Comparison of ENCODE assay signal across 1 cellular context in genomic region chr3:58519668-58520402, GRCh38.
TF ChIP-seq lines count a peak whose summit lies in the region.

No MANE protein-coding gene starts in this region.

TF ChIP-seq in HepG2, 621 proteins besides CTCF, POLR2A, EP300 and RAD21 (continued from another document and continues in another):
- TF ChIP-seq, protein P1, sequence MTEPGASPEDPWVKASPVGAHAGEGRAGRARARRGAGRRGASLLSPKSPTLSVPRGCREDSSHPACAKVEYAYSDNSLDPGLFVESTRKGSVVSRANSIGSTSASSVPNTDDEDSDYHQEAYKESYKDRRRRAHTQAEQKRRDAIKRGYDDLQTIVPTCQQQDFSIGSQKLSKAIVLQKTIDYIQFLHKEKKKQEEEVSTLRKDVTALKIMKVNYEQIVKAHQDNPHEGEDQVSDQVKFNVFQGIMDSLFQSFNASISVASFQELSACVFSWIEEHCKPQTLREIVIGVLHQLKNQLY (CRISPR knock-in tag; IDR thresholded peaks at IDR 0.05) = no peak
- TF ChIP-seq, protein P2, sequence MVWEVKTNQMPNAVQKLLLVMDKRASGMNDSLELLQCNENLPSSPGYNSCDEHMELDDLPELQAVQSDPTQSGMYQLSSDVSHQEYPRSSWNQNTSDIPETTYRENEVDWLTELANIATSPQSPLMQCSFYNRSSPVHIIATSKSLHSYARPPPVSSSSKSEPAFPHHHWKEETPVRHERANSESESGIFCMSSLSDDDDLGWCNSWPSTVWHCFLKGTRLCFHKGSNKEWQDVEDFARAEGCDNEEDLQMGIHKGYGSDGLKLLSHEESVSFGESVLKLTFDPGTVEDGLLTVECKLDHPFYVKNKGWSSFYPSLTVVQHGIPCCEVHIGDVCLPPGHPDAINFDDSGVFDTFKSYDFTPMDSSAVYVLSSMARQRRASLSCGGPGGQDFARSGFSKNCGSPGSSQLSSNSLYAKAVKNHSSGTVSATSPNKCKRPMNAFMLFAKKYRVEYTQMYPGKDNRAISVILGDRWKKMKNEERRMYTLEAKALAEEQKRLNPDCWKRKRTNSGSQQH (CRISPR knock-in tag; IDR thresholded peaks at IDR 0.05; ENCODE audit: low read depth) = no peak
- TF ChIP-seq U2AF2 (IDR thresholded peaks at IDR 0.05; ENCODE audit: low read depth, low read length) = no peak
- no peak for TF ChIP-seq ZNF232 (CRISPR knock-in tag; IDR thresholded peaks at IDR 0.05; ENCODE audit: borderline replicate concordance)
- TF ChIP-seq PAF1 (CRISPR knock-in tag; IDR thresholded peaks at IDR 0.05) = no peak
- TF ChIP-seq, protein P3, sequence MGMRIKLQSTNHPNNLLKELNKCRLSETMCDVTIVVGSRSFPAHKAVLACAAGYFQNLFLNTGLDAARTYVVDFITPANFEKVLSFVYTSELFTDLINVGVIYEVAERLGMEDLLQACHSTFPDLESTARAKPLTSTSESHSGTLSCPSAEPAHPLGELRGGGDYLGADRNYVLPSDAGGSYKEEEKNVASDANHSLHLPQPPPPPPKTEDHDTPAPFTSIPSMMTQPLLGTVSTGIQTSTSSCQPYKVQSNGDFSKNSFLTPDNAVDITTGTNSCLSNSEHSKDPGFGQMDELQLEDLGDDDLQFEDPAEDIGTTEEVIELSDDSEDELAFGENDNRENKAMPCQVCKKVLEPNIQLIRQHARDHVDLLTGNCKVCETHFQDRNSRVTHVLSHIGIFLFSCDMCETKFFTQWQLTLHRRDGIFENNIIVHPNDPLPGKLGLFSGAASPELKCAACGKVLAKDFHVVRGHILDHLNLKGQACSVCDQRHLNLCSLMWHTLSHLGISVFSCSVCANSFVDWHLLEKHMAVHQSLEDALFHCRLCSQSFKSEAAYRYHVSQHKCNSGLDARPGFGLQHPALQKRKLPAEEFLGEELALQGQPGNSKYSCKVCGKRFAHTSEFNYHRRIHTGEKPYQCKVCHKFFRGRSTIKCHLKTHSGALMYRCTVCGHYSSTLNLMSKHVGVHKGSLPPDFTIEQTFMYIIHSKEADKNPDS (CRISPR knock-in tag; IDR thresholded peaks at IDR 0.05) = no peak; the same call in 1 of the 2 replicates
- no peak for TF ChIP-seq TSC22D2 (CRISPR knock-in tag; IDR thresholded peaks at IDR 0.05; ENCODE audit: borderline replicate concordance)
- TF ChIP-seq ZNF33B (CRISPR knock-in tag; IDR thresholded peaks at IDR 0.05) = no peak
- no peak for TF ChIP-seq ZFYVE20 (CRISPR knock-in tag; IDR thresholded peaks at IDR 0.05; ENCODE audit: borderline replicate concordance, low read depth)
- TF ChIP-seq SNAPC5 (CRISPR knock-in tag; IDR thresholded peaks at IDR 0.05; ENCODE audit: borderline replicate concordance) = no peak
- TF ChIP-seq KMT2B (CRISPR knock-in tag; IDR thresholded peaks at IDR 0.05) = no peak
- no peak for TF ChIP-seq SMARCC2 (IDR thresholded peaks at IDR 0.05)
- no peak for TF ChIP-seq BRF2 (CRISPR knock-in tag; IDR thresholded peaks at IDR 0.05)
- TF ChIP-seq SOX13 (IDR thresholded peaks at IDR 0.05) = no peak
- TF ChIP-seq SOX13 (CRISPR knock-in tag; conservative IDR thresholded peaks at IDR 0.05 in 1 of 2, IDR thresholded peaks at IDR 0.05 in 1 of 2) = peak in 1 of 2 experiments; percentile 58; a peak in 2 of 4 replicates
- peak; percentile 44 for TF ChIP-seq PHF5A (CRISPR knock-in tag; IDR thresholded peaks at IDR 0.05; ENCODE audit: low read depth, unreplicated experiment)
- TF ChIP-seq HMGA1 (CRISPR knock-in tag; conservative IDR thresholded peaks at IDR 0.05) = no peak
- TF ChIP-seq ZBTB4 (CRISPR knock-in tag; IDR thresholded peaks at IDR 0.05; ENCODE audit: borderline replicate concordance) = 0 out of 2 replicates have a peak, but pooled peaks have one; percentile 62
- no peak; the same call in 1 of the 2 replicates for TF ChIP-seq HOXA3 (CRISPR knock-in tag; IDR thresholded peaks at IDR 0.05)
- no peak for TF ChIP-seq ZNF382 (CRISPR knock-in tag; IDR thresholded peaks at IDR 0.05; ENCODE audit: borderline replicate concordance)
- TF ChIP-seq SAFB2 (CRISPR knock-in tag; IDR thresholded peaks at IDR 0.05; ENCODE audit: borderline replicate concordance, low read depth) = no peak
- TF ChIP-seq KLF6 (CRISPR knock-in tag; IDR thresholded peaks at IDR 0.05) = no peak
- TF ChIP-seq MAZ (IDR thresholded peaks at IDR 0.05; ENCODE audit: borderline replicate concordance, low read depth, low read length) = no peak
- peak; percentile 15; the same call in 1 of the 2 replicates for TF ChIP-seq MAZ (CRISPR knock-in tag; IDR thresholded peaks at IDR 0.05; ENCODE audit: low read depth)
- TF ChIP-seq SMC3 (IDR thresholded peaks at IDR 0.05; ENCODE audit: low read length) = no peak
- TF ChIP-seq ZNF263 (CRISPR knock-in tag; IDR thresholded peaks at IDR 0.05) = peak; percentile 15; the same call in 1 of the 2 replicates
- no peak for TF ChIP-seq ZNF816 (CRISPR knock-in tag; IDR thresholded peaks at IDR 0.05; ENCODE audit: borderline replicate concordance)
- TF ChIP-seq ZNF598 (CRISPR knock-in tag; IDR thresholded peaks at IDR 0.05; ENCODE audit: borderline replicate concordance) = no peak
- TF ChIP-seq THAP11 (CRISPR knock-in tag; IDR thresholded peaks at IDR 0.05) = peak; percentile 17; the same call in 1 of the 2 replicates
- no peak for TF ChIP-seq RFX1 (IDR thresholded peaks at IDR 0.05)
- TF ChIP-seq TEAD2 (CRISPR knock-in tag; IDR thresholded peaks at IDR 0.05) = no peak
- peak; percentile 90 for TF ChIP-seq ZNF687 (CRISPR knock-in tag; IDR thresholded peaks at IDR 0.05)
- no peak for TF ChIP-seq ZNF839 (CRISPR knock-in tag; IDR thresholded peaks at IDR 0.05; ENCODE audit: borderline replicate concordance)
- no peak for TF ChIP-seq TOE1 (CRISPR knock-in tag; IDR thresholded peaks at IDR 0.05)
- TF ChIP-seq ZNF724P (CRISPR knock-in tag; IDR thresholded peaks at IDR 0.05; ENCODE audit: borderline replicate concordance) = no peak; the same call in 1 of the 2 replicates
- TF ChIP-seq, protein P4, sequence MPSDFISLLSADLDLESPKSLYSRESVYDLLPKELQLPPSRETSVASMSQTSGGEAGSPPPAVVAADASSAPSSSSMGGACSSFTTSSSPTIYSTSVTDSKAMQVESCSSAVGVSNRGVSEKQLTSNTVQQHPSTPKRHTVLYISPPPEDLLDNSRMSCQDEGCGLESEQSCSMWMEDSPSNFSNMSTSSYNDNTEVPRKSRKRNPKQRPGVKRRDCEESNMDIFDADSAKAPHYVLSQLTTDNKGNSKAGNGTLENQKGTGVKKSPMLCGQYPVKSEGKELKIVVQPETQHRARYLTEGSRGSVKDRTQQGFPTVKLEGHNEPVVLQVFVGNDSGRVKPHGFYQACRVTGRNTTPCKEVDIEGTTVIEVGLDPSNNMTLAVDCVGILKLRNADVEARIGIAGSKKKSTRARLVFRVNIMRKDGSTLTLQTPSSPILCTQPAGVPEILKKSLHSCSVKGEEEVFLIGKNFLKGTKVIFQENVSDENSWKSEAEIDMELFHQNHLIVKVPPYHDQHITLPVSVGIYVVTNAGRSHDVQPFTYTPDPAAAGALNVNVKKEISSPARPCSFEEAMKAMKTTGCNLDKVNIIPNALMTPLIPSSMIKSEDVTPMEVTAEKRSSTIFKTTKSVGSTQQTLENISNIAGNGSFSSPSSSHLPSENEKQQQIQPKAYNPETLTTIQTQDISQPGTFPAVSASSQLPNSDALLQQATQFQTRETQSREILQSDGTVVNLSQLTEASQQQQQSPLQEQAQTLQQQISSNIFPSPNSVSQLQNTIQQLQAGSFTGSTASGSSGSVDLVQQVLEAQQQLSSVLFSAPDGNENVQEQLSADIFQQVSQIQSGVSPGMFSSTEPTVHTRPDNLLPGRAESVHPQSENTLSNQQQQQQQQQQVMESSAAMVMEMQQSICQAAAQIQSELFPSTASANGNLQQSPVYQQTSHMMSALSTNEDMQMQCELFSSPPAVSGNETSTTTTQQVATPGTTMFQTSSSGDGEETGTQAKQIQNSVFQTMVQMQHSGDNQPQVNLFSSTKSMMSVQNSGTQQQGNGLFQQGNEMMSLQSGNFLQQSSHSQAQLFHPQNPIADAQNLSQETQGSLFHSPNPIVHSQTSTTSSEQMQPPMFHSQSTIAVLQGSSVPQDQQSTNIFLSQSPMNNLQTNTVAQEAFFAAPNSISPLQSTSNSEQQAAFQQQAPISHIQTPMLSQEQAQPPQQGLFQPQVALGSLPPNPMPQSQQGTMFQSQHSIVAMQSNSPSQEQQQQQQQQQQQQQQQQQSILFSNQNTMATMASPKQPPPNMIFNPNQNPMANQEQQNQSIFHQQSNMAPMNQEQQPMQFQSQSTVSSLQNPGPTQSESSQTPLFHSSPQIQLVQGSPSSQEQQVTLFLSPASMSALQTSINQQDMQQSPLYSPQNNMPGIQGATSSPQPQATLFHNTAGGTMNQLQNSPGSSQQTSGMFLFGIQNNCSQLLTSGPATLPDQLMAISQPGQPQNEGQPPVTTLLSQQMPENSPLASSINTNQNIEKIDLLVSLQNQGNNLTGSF (CRISPR knock-in tag; IDR thresholded peaks at IDR 0.05) = no peak
- TF ChIP-seq, protein P5, sequence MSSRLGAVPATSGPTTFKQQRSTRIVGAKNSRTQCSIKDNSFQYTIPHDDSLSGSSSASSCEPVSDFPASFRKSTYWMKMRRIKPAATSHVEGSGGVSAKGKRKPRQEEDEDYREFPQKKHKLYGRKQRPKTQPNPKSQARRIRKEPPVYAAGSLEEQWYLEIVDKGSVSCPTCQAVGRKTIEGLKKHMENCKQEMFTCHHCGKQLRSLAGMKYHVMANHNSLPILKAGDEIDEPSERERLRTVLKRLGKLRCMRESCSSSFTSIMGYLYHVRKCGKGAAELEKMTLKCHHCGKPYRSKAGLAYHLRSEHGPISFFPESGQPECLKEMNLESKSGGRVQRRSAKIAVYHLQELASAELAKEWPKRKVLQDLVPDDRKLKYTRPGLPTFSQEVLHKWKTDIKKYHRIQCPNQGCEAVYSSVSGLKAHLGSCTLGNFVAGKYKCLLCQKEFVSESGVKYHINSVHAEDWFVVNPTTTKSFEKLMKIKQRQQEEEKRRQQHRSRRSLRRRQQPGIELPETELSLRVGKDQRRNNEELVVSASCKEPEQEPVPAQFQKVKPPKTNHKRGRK (CRISPR knock-in tag; IDR thresholded peaks at IDR 0.05) = no peak
- peak; percentile 46 for TF ChIP-seq RBFOX2 (IDR thresholded peaks at IDR 0.05; ENCODE audit: low read depth, low read length)
- TF ChIP-seq ZNF766 (CRISPR knock-in tag; IDR thresholded peaks at IDR 0.05; ENCODE audit: borderline replicate concordance) = no peak
- TF ChIP-seq GFI1 (CRISPR knock-in tag; IDR thresholded peaks at IDR 0.05; ENCODE audit: borderline replicate concordance) = peak; percentile 52; the same call in 1 of the 2 replicates
- TF ChIP-seq ZNF737 (CRISPR knock-in tag; IDR thresholded peaks at IDR 0.05; ENCODE audit: borderline replicate concordance) = no peak
- no peak for TF ChIP-seq NAIF1 (CRISPR knock-in tag; IDR thresholded peaks at IDR 0.05; ENCODE audit: borderline replicate concordance)
- no peak for TF ChIP-seq ZNF383 (CRISPR knock-in tag; IDR thresholded peaks at IDR 0.05; ENCODE audit: borderline replicate concordance)
- no peak for TF ChIP-seq CHCHD3 (CRISPR knock-in tag; IDR thresholded peaks at IDR 0.05)
- peak; percentile 91 for TF ChIP-seq KDM6A (CRISPR knock-in tag; IDR thresholded peaks at IDR 0.05; ENCODE audit: low read depth)
- no peak for TF ChIP-seq ZNF605 (CRISPR knock-in tag; IDR thresholded peaks at IDR 0.05)
